13 cellular contexts compared by ENCODE assay signal in the genomic region with DNA sequence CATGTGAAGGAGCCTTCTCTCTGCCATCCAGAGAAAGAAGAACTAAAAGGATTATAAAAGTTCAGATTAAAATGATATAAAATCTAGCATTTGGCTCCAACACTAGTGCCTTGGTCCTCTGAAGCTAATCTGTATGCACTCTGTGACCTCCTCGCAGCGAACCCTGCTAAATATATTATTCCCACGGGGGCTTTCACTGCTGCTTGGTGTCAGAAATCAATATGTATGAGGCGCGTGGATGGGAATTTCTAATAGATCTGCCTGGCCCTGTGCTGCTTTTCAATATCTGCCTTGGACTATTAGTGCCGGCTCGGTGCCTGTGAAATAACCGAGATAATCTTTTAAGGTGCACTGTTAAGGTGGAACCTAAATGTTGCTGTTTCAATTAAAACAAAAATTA.
DNase-seq lines count a peak whose midpoint lies in the region; ATAC-seq and TF ChIP-seq lines count a peak whose summit lies in the region.
"Had no signal": no experiment of that assay in that cellular context is flagged by ENCODE, and none has a peak within 500 bp of the region (broad histone marks: within the 10 kb centered on the region; RNA-seq: fewer than 3 reads in every experiment).

No MANE protein-coding gene starts in this region.

- H3K4me3 ChIP-seq in OCI-LY1 (ENCODE audit: low read depth, low read length, poor library complexity, severe bottlenecking) (peak overlapping the region; percentile 59), right lobe of liver (peak overlapping the region; percentile 34 to 58 (median 42)), skeletal muscle satellite cell (ENCODE audit: low read length) (peak overlapping the region; percentile 69), Karpas-422 (ENCODE audit: low read length) (no peak overlapping the region)

- no peaks in the 10 kb centered on the region for H3K36me3 Mint-ChIP-seq in chondrocyte (ENCODE audit: low read depth)
- H3K36me3 Mint-ChIP-seq: stimulated activated effector memory CD8-positive, alpha-beta T cell treated with anti-CD3 and anti-CD28 coated beads, Interleukin-12 subunit alpha, Interleukin-12 subunit beta, amount 100 ng/mL, for 72 hours had no signal

- no peak for TF ChIP-seq POLR2A in right lobe of liver (IDR thresholded peaks at IDR 0.05)

- DNase-seq in chondrocyte (ENCODE audit: low spot score) = no peak
- DNase-seq in right lobe of liver = peak in 1 of 3 donors; percentile 40
- DNase-seq in Karpas-422 = no peak
- DNase-seq: activated T-cell treated with anti-CD3 and anti-CD28 coated beads, Interleukin-2, amount 50 U/mL, for 24 hours; cortex of kidney; T1000 had no signal

- 15% methylated on average over 8 of the region's 8 CpGs for WGBS in right lobe of liver (ENCODE audit: insufficient coverage, low coverage, low lambda C conversion rate, missing lambda C conversion rate)

- peak overlapping the region; percentile 60 for H3K4me3 Mint-ChIP-seq in chondrocyte (ENCODE audit: unreplicated experiment)
- H3K4me3 Mint-ChIP-seq: activated T-cell treated with anti-CD3 and anti-CD28 coated beads, Interleukin-2, amount 50 U/mL, for 24 hours; stimulated activated effector memory CD8-positive, alpha-beta T cell treated with anti-CD3 and anti-CD28 coated beads, Interleukin-12 subunit alpha, Interleukin-12 subunit beta, amount 100 ng/mL, for 72 hours had no signal

- H3K4me1 Mint-ChIP-seq in chondrocyte (ENCODE audit: low read depth) = peaks cover 24% of the 10 kb centered on the region
- H3K4me1 Mint-ChIP-seq: stimulated activated effector memory CD8-positive, alpha-beta T cell treated with anti-CD3 and anti-CD28 coated beads, Interleukin-12 subunit alpha, Interleukin-12 subunit beta, amount 100 ng/mL, for 72 hours had no signal

- H3K36me3 ChIP-seq in OCI-LY1 (ENCODE audit: insufficient read depth, low read length) (no peaks in the 10 kb centered on the region), right lobe of liver (no peaks in the 10 kb centered on the region), skeletal muscle satellite cell (ENCODE audit: insufficient read depth, low read length) (no peaks in the 10 kb centered on the region), Karpas-422 (ENCODE audit: insufficient read depth, low read length) (no peaks in the 10 kb centered on the region)

- H3K9me3 Mint-ChIP-seq in chondrocyte (ENCODE audit: low read depth) = no peaks in the 10 kb centered on the region
- H3K9me3 Mint-ChIP-seq: activated T-cell treated with anti-CD3 and anti-CD28 coated beads, Interleukin-2, amount 50 U/mL, for 24 hours; stimulated activated effector memory CD8-positive, alpha-beta T cell treated with anti-CD3 and anti-CD28 coated beads, Interleukin-12 subunit alpha, Interleukin-12 subunit beta, amount 100 ng/mL, for 72 hours had no signal

- peak overlapping the region; percentile 74 for H3K27ac ChIP-seq in OCI-LY1 (ENCODE audit: low read depth, low read length, poor library complexity, severe bottlenecking)
- H3K27ac ChIP-seq in right lobe of liver = peak overlapping the region in 1 of 3 donors; percentile 3
- H3K27ac ChIP-seq in Karpas-422 (ENCODE audit: low read length) = no peak overlapping the region
- H3K27ac ChIP-seq: skin epidermis had no signal

- H3K27me3 Mint-ChIP-seq in chondrocyte (ENCODE audit: low read depth) = peaks cover 11% of the 10 kb centered on the region
- H3K27me3 Mint-ChIP-seq: activated T-cell treated with anti-CD3 and anti-CD28 coated beads, Interleukin-2, amount 50 U/mL, for 24 hours had no signal

- H3K4me1 ChIP-seq in OCI-LY1 (ENCODE audit: insufficient read depth, low read length, severe bottlenecking) (peaks cover 54% of the 10 kb centered on the region), right lobe of liver (no peaks in the 10 kb centered on the region), skeletal muscle satellite cell (ENCODE audit: control insufficient read depth, insufficient read depth, low read length) (peaks cover 4% of the 10 kb centered on the region), Karpas-422 (ENCODE audit: low read length) (no peaks in the 10 kb centered on the region)

- intact Hi-C loops in right lobe of liver (cut with DNase I) = no loop called here

- H3K27me3 ChIP-seq in OCI-LY1 (ENCODE audit: insufficient read depth, low read length) = no peaks in the 10 kb centered on the region
- no peaks in the 10 kb centered on the region for H3K27me3 ChIP-seq in right lobe of liver
- H3K27me3 ChIP-seq in skeletal muscle satellite cell (ENCODE audit: control insufficient read depth, insufficient read depth, low read length) = no peaks in the 10 kb centered on the region
- no peaks in the 10 kb centered on the region for H3K27me3 ChIP-seq in Karpas-422 (ENCODE audit: low read length)

- H3K9me2 ChIP-seq in OCI-LY1 (ENCODE audit: low read depth, low read length) (no peaks in the 10 kb centered on the region), Karpas-422 (replicated peaks; ENCODE audit: insufficient read depth, low read length) (no peaks in the 10 kb centered on the region)

- H3K79me2 ChIP-seq in OCI-LY1 (ENCODE audit: insufficient read depth, low read length) = no peaks in the 10 kb centered on the region
- no peaks in the 10 kb centered on the region for H3K79me2 ChIP-seq in Karpas-422 (ENCODE audit: low read length)

- no peaks in the 10 kb centered on the region for H3F3A ChIP-seq in OCI-LY1 (ENCODE audit: insufficient read depth, low read length)

- H4K20me1 ChIP-seq in OCI-LY1 (ENCODE audit: insufficient read depth, low read length) (no peaks in the 10 kb centered on the region), Karpas-422 (ENCODE audit: insufficient read depth, low read depth, low read length) (no peaks in the 10 kb centered on the region)

- no peak for TF ChIP-seq CTCF in OCI-LY1 (IDR thresholded peaks at IDR 0.05; ENCODE audit: low read length)
- TF ChIP-seq CTCF in chondrocyte (IDR thresholded peaks at IDR 0.05) = no peak
- TF ChIP-seq CTCF in right lobe of liver (IDR thresholded peaks at IDR 0.05) = no peak

- no peak overlapping the region for H3K27ac Mint-ChIP-seq in chondrocyte (ENCODE audit: unreplicated experiment)
- H3K27ac Mint-ChIP-seq: activated T-cell treated with anti-CD3 and anti-CD28 coated beads, Interleukin-2, amount 50 U/mL, for 24 hours; stimulated activated effector memory CD8-positive, alpha-beta T cell treated with anti-CD3 and anti-CD28 coated beads, Interleukin-12 subunit alpha, Interleukin-12 subunit beta, amount 100 ng/mL, for 72 hours had no signal

- peaks cover 10% of the 10 kb centered on the region for H3K9me3 ChIP-seq in OCI-LY1 (ENCODE audit: low read length)
- H3K9me3 ChIP-seq in right lobe of liver = no peaks in the 10 kb centered on the region
- H3K9me3 ChIP-seq in skeletal muscle satellite cell (replicated peaks; ENCODE audit: low read length) = no peaks in the 10 kb centered on the region
- H3K9me3 ChIP-seq in Karpas-422 (ENCODE audit: low read length) = no peaks in the 10 kb centered on the region

- peak overlapping the region; percentile 91 for H3K4me2 ChIP-seq in OCI-LY1 (ENCODE audit: low read length)
- H3K4me2 ChIP-seq in skeletal muscle satellite cell (ENCODE audit: low read length) = peak overlapping the region; percentile 87
- H3K4me2 ChIP-seq in Karpas-422 (ENCODE audit: low read depth, low read length, poor library complexity, severe bottlenecking) = no peak overlapping the region

- peak; percentile 57 to 79 (median 73) for ATAC-seq in right lobe of liver
- ATAC-seq in HG03097 (IDR thresholded peaks at IDR 0.05; ENCODE audit: low FRiP score, unreplicated experiment) = no peak
- ATAC-seq in GM21381 (IDR thresholded peaks at IDR 0.05; ENCODE audit: unreplicated experiment) = no peak
- no peak for ATAC-seq in HG02571 (IDR thresholded peaks at IDR 0.05; ENCODE audit: unreplicated experiment)
- ATAC-seq: stimulated activated effector memory CD8-positive, alpha-beta T cell treated with anti-CD3 and anti-CD28 coated beads, Interleukin-12 subunit alpha, Interleukin-12 subunit beta, amount 100 ng/mL, for 72 hours had no signal

- H3K9ac ChIP-seq in OCI-LY1 (ENCODE audit: low read length) = peak overlapping the region; percentile 67
- peak overlapping the region; percentile 49 for H3K9ac ChIP-seq in skeletal muscle satellite cell (ENCODE audit: low read depth, low read length)
- no peak overlapping the region for H3K9ac ChIP-seq in Karpas-422 (ENCODE audit: low read length)

- H2AFZ ChIP-seq in OCI-LY1 (ENCODE audit: low read length) = peak overlapping the region; percentile 93
- no peak overlapping the region for H2AFZ ChIP-seq in Karpas-422 (ENCODE audit: low read length)

Comparison
In these comparisons a context has a peak if more than half of its experiments do, and no peak if none do; other contexts are left out.
1. ATAC-seq: peak in right lobe of liver (4 of 4); none in HG03097 (single experiment), GM21381 (single experiment) and HG02571 (single experiment).